12 cellular contexts compared by ENCODE assay signal in genomic region chr22:20423636-20424511, GRCh38. TPM values are rescaled to one million over a fixed set of nuclear protein-coding genes. Genes with fewer than 3 reads are reported as not detected.
DNase-seq lines count a peak whose midpoint lies in the region; ATAC-seq lines count a peak whose summit lies in the region.
"Had no signal": no experiment of that assay in that cellular context is flagged by ENCODE, and none has a peak within 500 bp of the region (broad histone marks: within the 10 kb centered on the region; RNA-seq: fewer than 3 reads in every experiment).

No MANE protein-coding gene starts in this region.

- H3K9me3 ChIP-seq in CD8-positive, alpha-beta memory T cell (ENCODE audit: low read length), result no peaks in the 10 kb centered on the region
- no peaks in the 10 kb centered on the region for H3K9me3 ChIP-seq in right cardiac atrium (ENCODE audit: control insufficient read depth, low read length)

- intact Hi-C loops in activated T-helper 2 cell treated with anti-CD3 and anti-CD28 coated beads, Interferon-gamma antibody, Interleukin-2, Interleukin-4, amounts not matched to agents 10 μg/mL and 5 μg/mL and 100 μg/mL, durations not matched to agents 14 hours and 24 hours and 36 hours (cut with micrococcal nuclease), result loop anchor here (10.0 kb wide), 1 partner anchor 141 kb away; no protein-coding TSS in a partner anchor
- intact Hi-C loops in right cardiac atrium (cut with DNase I), result loop anchor here in 1 of 4 donors (5.0 kb wide), 1 partner anchor 33 kb away; no protein-coding TSS in a partner anchor

- DNase-seq in CD8-positive, alpha-beta memory T cell, result no peak
- DNase-seq in activated T-helper 2 cell treated with anti-CD3 and anti-CD28 coated beads, Interferon-gamma antibody, Interleukin-2, Interleukin-4, amounts not matched to agents 10 μg/mL and 5 μg/mL and 100 μg/mL, durations not matched to agents 14 hours and 24 hours and 36 hours (ENCODE audit: low spot score), result no peak
- DNase-seq in right cardiac atrium, result peak in 2 of 3 donors; percentile 75 to 77
- DNase-seq in retina, result peak; percentile 60
- DNase-seq in 8988T, result no peak
- DNase-seq in G401 (ENCODE audit: low spot score), result no peak
- DNase-seq: activated effector memory CD4-positive, alpha-beta T cell treated with Interleukin-2 at 50 U/mL for 16 hours; effector CD4-positive, alpha-beta T cell; NCI-H1694 treated with DMSO at 0.1 percent for 48 hours had no signal

- peak; percentile 17 to 40 for ATAC-seq in right cardiac atrium
- ATAC-seq in GM19395 (IDR thresholded peaks at IDR 0.05; ENCODE audit: unreplicated experiment), result no peak
- ATAC-seq in GM18861 (IDR thresholded peaks at IDR 0.05; ENCODE audit: unreplicated experiment), result no peak

- peaks cover 12% of the 10 kb centered on the region for H3K27me3 ChIP-seq in CD8-positive, alpha-beta memory T cell (ENCODE audit: insufficient read depth, low read length, poor library complexity, severe bottlenecking)
- no peaks in the 10 kb centered on the region for H3K27me3 ChIP-seq in right cardiac atrium (ENCODE audit: control insufficient read depth, insufficient read depth)

- peaks cover 3% of the 10 kb centered on the region for H3K4me1 ChIP-seq in CD8-positive, alpha-beta memory T cell (ENCODE audit: insufficient read depth, low read length)
- H3K4me1 ChIP-seq in right cardiac atrium (ENCODE audit: control insufficient read depth, insufficient read depth, low read length), result peaks cover 7% of the 10 kb centered on the region

- peaks cover 6 to 21% (median 9%) of the 10 kb centered on the region in 3 donors for H3K4me1 Mint-ChIP-seq in CD8-positive, alpha-beta memory T cell
- H3K4me1 Mint-ChIP-seq in activated T-helper 2 cell treated with anti-CD3 and anti-CD28 coated beads, Interferon-gamma antibody, Interleukin-2, Interleukin-4, amounts not matched to agents 10 μg/mL and 5 μg/mL and 100 μg/mL, durations not matched to agents 14 hours and 24 hours and 36 hours (ENCODE audit: low read depth), result peaks cover 2% of the 10 kb centered on the region

- CTCF ChIA-PET in CD8-positive, alpha-beta memory T cell (lab: Charles Lee), result interaction anchor here (1.0 to 1.3 kb wide), 2 partner anchors 33 to 69 kb away, joined by 3 read pairs; no protein-coding TSS in a partner anchor

- whole genome bisulfite sequencing in right cardiac atrium, result 46% methylated on average over 35 of the region's 35 CpGs

- H3K36me3 ChIP-seq in CD8-positive, alpha-beta memory T cell (ENCODE audit: insufficient read depth, low read length), result no peaks in the 10 kb centered on the region

- no peaks in the 10 kb centered on the region for H3K9me3 Mint-ChIP-seq in CD8-positive, alpha-beta memory T cell
- H3K9me3 Mint-ChIP-seq in activated T-helper 2 cell treated with anti-CD3 and anti-CD28 coated beads, Interferon-gamma antibody, Interleukin-2, Interleukin-4, amounts not matched to agents 10 μg/mL and 5 μg/mL and 100 μg/mL, durations not matched to agents 14 hours and 24 hours and 36 hours, result no peaks in the 10 kb centered on the region

- POLR2A ChIA-PET in CD8-positive, alpha-beta memory T cell (lab: Charles Lee), result no interaction called here

- H3K27me3 Mint-ChIP-seq in CD8-positive, alpha-beta memory T cell, result peaks cover 3 to 6% of the 10 kb centered on the region in 2 donors
- peaks cover 30% of the 10 kb centered on the region for H3K27me3 Mint-ChIP-seq in activated T-helper 2 cell treated with anti-CD3 and anti-CD28 coated beads, Interferon-gamma antibody, Interleukin-2, Interleukin-4, amounts not matched to agents 10 μg/mL and 5 μg/mL and 100 μg/mL, durations not matched to agents 14 hours and 24 hours and 36 hours (ENCODE audit: low read depth)

- peak overlapping the region in 1 of 8 donors; percentile 10 for H3K27ac Mint-ChIP-seq in CD8-positive, alpha-beta memory T cell
- H3K27ac Mint-ChIP-seq in activated T-helper 2 cell treated with anti-CD3 and anti-CD28 coated beads, Interferon-gamma antibody, Interleukin-2, Interleukin-4, amounts not matched to agents 10 μg/mL and 5 μg/mL and 100 μg/mL, durations not matched to agents 14 hours and 24 hours and 36 hours, result no peak overlapping the region

- H3K4me3 ChIP-seq in CD8-positive, alpha-beta memory T cell (ENCODE audit: low read length), result no peak overlapping the region
- H3K4me3 ChIP-seq in right cardiac atrium (ENCODE audit: low read length), result no peak overlapping the region

- peaks cover 0 to 2% (median 0%) of the 10 kb centered on the region in 3 donors for H3K36me3 Mint-ChIP-seq in CD8-positive, alpha-beta memory T cell
- H3K36me3 Mint-ChIP-seq in activated T-helper 2 cell treated with anti-CD3 and anti-CD28 coated beads, Interferon-gamma antibody, Interleukin-2, Interleukin-4, amounts not matched to agents 10 μg/mL and 5 μg/mL and 100 μg/mL, durations not matched to agents 14 hours and 24 hours and 36 hours (ENCODE audit: low read depth), result peaks cover 5% of the 10 kb centered on the region

- in situ Hi-C loops in G401 (cut with HindIII; ENCODE audit: low sequenced_read_pairs), result no loop called here

- H3K27ac ChIP-seq in CD8-positive, alpha-beta memory T cell (ENCODE audit: low read depth, low read length), result no peak overlapping the region
- no peak overlapping the region for H3K27ac ChIP-seq in right cardiac atrium (ENCODE audit: low read length)
- H3K27ac ChIP-seq: VCaP had no signal

- H3K4me3 Mint-ChIP-seq in CD8-positive, alpha-beta memory T cell, result peak overlapping the region in 5 of 7 donors; percentile 12 to 86 (median 69)
- peak overlapping the region; percentile 19 for H3K4me3 Mint-ChIP-seq in activated T-helper 2 cell treated with anti-CD3 and anti-CD28 coated beads, Interferon-gamma antibody, Interleukin-2, Interleukin-4, amounts not matched to agents 10 μg/mL and 5 μg/mL and 100 μg/mL, durations not matched to agents 14 hours and 24 hours and 36 hours (ENCODE audit: low read depth)

RNA-seq across cellular contexts. Expression of gene SCARF2, which starts 13.8 kb away (rescaled TPM):
- under 1 TPM; 0.31 to 0.50 TPM for total RNA-seq in CD8-positive, alpha-beta memory T cell
- 1.5 TPM for polyA plus RNA-seq in CD8-positive, alpha-beta memory T cell
- total RNA-seq in activated T-helper 2 cell treated with anti-CD3 and anti-CD28 coated beads, Interferon-gamma antibody, Interleukin-2, Interleukin-4, amounts not matched to agents 10 μg/mL and 5 μg/mL and 100 μg/mL, durations not matched to agents 14 hours and 24 hours and 36 hours, result 0.55 and 0.62 TPM in 2 replicates
- 1 to 10 TPM; 4.6 to 7.1 (median 4.9) TPM for total RNA-seq in right cardiac atrium
- 2.9 TPM for polyA plus RNA-seq in right cardiac atrium
- 46.8 and 53.4 TPM in 2 replicates for total RNA-seq in G401 (2014; rRNA removed; shearing (Covaris generic))

RNA-seq across cellular contexts. Expression of gene ZNF74, which starts 29.9 kb away (rescaled TPM):
- total RNA-seq in CD8-positive, alpha-beta memory T cell, result 10 to 100 TPM; 12.3 to 15.3 TPM
- 13.0 TPM for polyA plus RNA-seq in CD8-positive, alpha-beta memory T cell
- total RNA-seq in activated T-helper 2 cell treated with anti-CD3 and anti-CD28 coated beads, Interferon-gamma antibody, Interleukin-2, Interleukin-4, amounts not matched to agents 10 μg/mL and 5 μg/mL and 100 μg/mL, durations not matched to agents 14 hours and 24 hours and 36 hours, result 13.2 and 14.4 TPM in 2 replicates
- 1 to 10 TPM; 5.4 to 6.5 (median 6.1) TPM for total RNA-seq in right cardiac atrium
- 3.5 TPM for polyA plus RNA-seq in right cardiac atrium
- 19.9 and 22.1 TPM in 2 replicates for total RNA-seq in G401 (2014; rRNA removed; shearing (Covaris generic))

Comparison
In these comparisons a context has a peak if more than half of its experiments do, and no peak if none do; other contexts are left out.
1. DNase-seq: peak in right cardiac atrium (2 of 3) and retina (single experiment); none in CD8-positive, alpha-beta memory T cell (0 of 5), activated T-helper 2 cell treated with anti-CD3 and anti-CD28 coated beads, Interferon-gamma antibody, Interleukin-2, Interleukin-4, amounts not matched to agents 10 μg/mL and 5 μg/mL and 100 μg/mL, durations not matched to agents 14 hours and 24 hours and 36 hours (single experiment), 8988T (single experiment) and G401 (single experiment).
2. ATAC-seq: peak in right cardiac atrium (2 of 2); none in GM19395 (single experiment) and GM18861 (single experiment).